8 cellular contexts compared by ENCODE assay signal in the genomic region with DNA sequence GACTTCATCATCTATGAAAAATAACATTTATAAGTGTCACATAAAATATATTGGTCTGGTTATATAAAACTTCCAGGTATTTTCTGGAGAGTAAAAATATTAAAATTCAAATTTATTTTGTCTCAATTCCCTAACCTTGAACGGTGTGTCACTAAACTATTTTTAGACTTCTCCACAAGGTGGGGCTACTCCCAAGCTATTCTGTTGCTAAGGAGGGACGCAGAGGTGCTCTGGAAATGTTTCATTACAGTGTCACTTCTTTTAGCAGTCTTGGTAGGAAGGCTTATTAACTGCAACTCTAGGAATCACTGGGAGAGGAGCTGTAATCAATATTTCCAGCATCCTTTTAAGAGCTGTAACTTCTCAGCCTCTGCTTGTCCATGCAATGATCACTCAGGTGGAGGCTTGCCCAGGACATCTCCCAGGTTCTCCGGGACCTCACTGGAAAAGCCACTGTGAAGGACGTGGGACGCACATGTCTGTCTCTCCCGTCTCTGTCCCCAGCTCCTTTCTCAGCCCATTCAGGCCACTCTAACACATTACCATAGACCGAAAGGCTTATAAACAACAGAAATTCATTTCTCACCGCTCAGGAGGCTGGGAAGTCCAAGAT. TPM values are rescaled to one million over a fixed set of nuclear protein-coding genes. Genes with fewer than 3 reads are reported as not detected.
DNase-seq lines count a peak whose midpoint lies in the region; ATAC-seq, FAIRE-seq and TF ChIP-seq lines count a peak whose summit lies in the region.

No MANE protein-coding gene starts in this region.

- H3K27ac Mint-ChIP-seq in activated CD4-positive, alpha-beta T cell treated with anti-CD3 and anti-CD28 coated beads, Interleukin-2, amount 10 ng/mL, durations not matched to agents 24 days and 14 days, result no peak overlapping the region

- TF ChIP-seq CTCF in A549 (IDR thresholded peaks at IDR 0.05), result peak; percentile 81
- TF ChIP-seq CTCF in HEK293 (tag by site-specific recombination; IDR thresholded peaks at IDR 0.05), result peak; percentile 32; the same call in 1 of the 2 replicates
- TF ChIP-seq CTCF in epithelial cell of proximal tubule (conservative IDR thresholded peaks at IDR 0.05; ENCODE audit: low read depth, low read length), result peak; percentile 73
- peak; percentile 19 for TF ChIP-seq CTCF in psoas muscle (IDR thresholded peaks at IDR 0.05)

- 59% methylated on average over 8 of the region's 8 CpGs for WGBS in A549 (ENCODE audit: missing lambda C conversion rate)
- WGBS in psoas muscle, 3 donors, result 55 to 59% (median 56%) methylated on average over 8 of the region's 8 CpGs
- 53 to 60% methylated on average over 8 of the region's 8 CpGs for WGBS in aorta, 2 donors

- POLR2A ChIA-PET in A549 (lab: Yijun Ruan, JAX) (no interaction called here), HEK293 (lab: Yijun Ruan, JAX) (interaction anchor here (1.1 kb wide), 1 partner anchor 9 kb away, joined by 4 read pairs; no protein-coding TSS in a partner anchor)

- no peak overlapping the region for H3K4me3 Mint-ChIP-seq in activated CD4-positive, alpha-beta T cell treated with anti-CD3 and anti-CD28 coated beads, Interleukin-2, amount 10 ng/mL, durations not matched to agents 24 days and 14 days

- no peaks in the 10 kb centered on the region for H3K4me1 Mint-ChIP-seq in activated CD4-positive, alpha-beta T cell treated with anti-CD3 and anti-CD28 coated beads, Interleukin-2, amount 10 ng/mL, durations not matched to agents 24 days and 14 days

- peak; percentile 49 to 79 for DNase-seq in A549 (ENCODE audit: low read depth in 1 of 2, low spot score in 1 of 2)
- peak; percentile 77 for DNase-seq in NCI-H82 (lab: John Stamatoyannopoulos, UW)
- no peak for DNase-seq in epithelial cell of proximal tubule (ENCODE audit: low read depth)
- no peak for DNase-seq in psoas muscle
- no peak for DNase-seq in activated CD4-positive, alpha-beta T cell treated with anti-CD3 and anti-CD28 coated beads, Interleukin-2, amount 10 ng/mL, durations not matched to agents 24 days and 14 days
- DNase-seq in aorta, result no peak
- DNase-seq in NK-92 (lab: John Stamatoyannopoulos, UW; ENCODE audit: unreplicated experiment), result no peak

- FAIRE-seq in A549 (lab: Jason Lieb, UNC), result peak; percentile 82

- H3K9me3 ChIP-seq in A549, result no peaks in the 10 kb centered on the region
- H3K9me3 ChIP-seq in HEK293 (ENCODE audit: control insufficient read depth, insufficient read depth, low read depth, low read length), result no peaks in the 10 kb centered on the region
- H3K9me3 ChIP-seq in psoas muscle, result no peaks in the 10 kb centered on the region
- peaks cover 2% of the 10 kb centered on the region for H3K9me3 ChIP-seq in aorta (ENCODE audit: control insufficient read depth, low read length)

- H3K4me2 ChIP-seq in A549, result no peak overlapping the region

- H3K27me3 Mint-ChIP-seq in activated CD4-positive, alpha-beta T cell treated with anti-CD3 and anti-CD28 coated beads, Interleukin-2, amount 10 ng/mL, durations not matched to agents 24 days and 14 days, result no peaks in the 10 kb centered on the region

- H3K4me1 ChIP-seq in A549 (0 out of 3 replicates have a peak, but pooled peaks cover 3% of the 10 kb centered on the region), HEK293 (ENCODE audit: control insufficient read depth, insufficient read depth, low read length) (no peaks in the 10 kb centered on the region), psoas muscle (peaks cover 5% of the 10 kb centered on the region), aorta (ENCODE audit: control insufficient read depth in 1 of 2, insufficient read depth in 2 of 2, low read length in 2 of 2) (no peaks in the 10 kb centered on the region)

- H3K27me3 ChIP-seq in psoas muscle (ENCODE audit: insufficient read depth in 3 of 3, low read length in 2 of 3), result no peaks in the 10 kb centered on the region
- H3K27me3 ChIP-seq in aorta (ENCODE audit: control insufficient read depth in 1 of 2, insufficient read depth in 2 of 2, low read length in 1 of 2), result no peaks in the 10 kb centered on the region

- intact Hi-C loops in psoas muscle (cut with DNase I), result no loop called here
- intact Hi-C loops in activated CD4-positive, alpha-beta T cell treated with anti-CD3 and anti-CD28 coated beads, Interleukin-2, amount 10 ng/mL, durations not matched to agents 24 days and 14 days (cut with micrococcal nuclease), result no loop called here
- intact Hi-C loops in aorta (cut with DNase I), result no loop called here

- peak; percentile 84 to 94 for TF ChIP-seq RAD21 in A549 (conservative IDR thresholded peaks at IDR 0.05 in 1 of 2, IDR thresholded peaks at IDR 0.05 in 1 of 2)

- H3K9me3 Mint-ChIP-seq in activated CD4-positive, alpha-beta T cell treated with anti-CD3 and anti-CD28 coated beads, Interleukin-2, amount 10 ng/mL, durations not matched to agents 24 days and 14 days, result no peaks in the 10 kb centered on the region

- H3K4me3 ChIP-seq in A549, result no peak overlapping the region
- H3K4me3 ChIP-seq in HEK293 (ENCODE audit: low read depth, low read length), result no peak overlapping the region
- no peak overlapping the region for H3K4me3 ChIP-seq in epithelial cell of proximal tubule (ENCODE audit: low read depth, low read length)
- no peak overlapping the region for H3K4me3 ChIP-seq in psoas muscle
- H3K4me3 ChIP-seq in aorta (ENCODE audit: low read length in 2 of 2), result no peak overlapping the region

- H3K36me3 ChIP-seq in HEK293 (ENCODE audit: control insufficient read depth in 2 of 2, insufficient read depth in 1 of 2, low read length in 2 of 2) (no peaks in the 10 kb centered on the region), psoas muscle (ENCODE audit: insufficient read depth in 1 of 2, low read depth in 1 of 2) (no peaks in the 10 kb centered on the region), aorta (ENCODE audit: control insufficient read depth in 1 of 2, insufficient read depth in 2 of 2, low read length in 1 of 2) (no peaks in the 10 kb centered on the region)

- no peak for TF ChIP-seq EP300 in A549 (IDR thresholded peaks at IDR 0.05)

- no peak overlapping the region; a peak in 1 of 6 replicates for H3K27ac ChIP-seq in A549
- H3K27ac ChIP-seq in HEK293 (ENCODE audit: extremely low read depth, low read depth, low read length), result no peak overlapping the region
- no peak overlapping the region for H3K27ac ChIP-seq in psoas muscle
- no peak overlapping the region for H3K27ac ChIP-seq in aorta (ENCODE audit: low read depth in 1 of 2, low read length in 2 of 2)

- CTCF ChIA-PET in A549 (lab: Yijun Ruan, JAX), result interaction anchor here (0.6 to 2.6 kb wide), 31 partner anchors 10 to 677 kb away, joined by 3 to 37 read pairs (median 3); no protein-coding TSS in a partner anchor
- CTCF ChIA-PET in HEK293 (lab: Yijun Ruan, JAX), result interaction anchor here (0.5 to 4.7 kb wide), 38 partner anchors 8 to 679 kb away, joined by 3 to 42 read pairs (median 4); partner anchors contain the start of gene OTULINL

- peak; percentile 87 to 96 for ATAC-seq in A549
- ATAC-seq in psoas muscle, result peak; percentile 68 to 77 (median 74)
- no peak for ATAC-seq in aorta (ENCODE audit: low FRiP score)

- no peak for TF ChIP-seq POLR2A in A549 (IDR thresholded peaks at IDR 0.05; ENCODE audit: low read length)

- no peaks in the 10 kb centered on the region for H3K36me3 Mint-ChIP-seq in activated CD4-positive, alpha-beta T cell treated with anti-CD3 and anti-CD28 coated beads, Interleukin-2, amount 10 ng/mL, durations not matched to agents 24 days and 14 days (ENCODE audit: low read depth)

TF ChIP-seq in A549, 52 proteins besides CTCF, POLR2A, EP300 and RAD21 (continues in another document):
- no peak for TF ChIP-seq RCOR1 (IDR thresholded peaks at IDR 0.05; ENCODE audit: low read depth, low read length)

TF ChIP-seq in HEK293, 187 proteins besides CTCF, POLR2A, EP300 and RAD21 (continues in another document):
- TF ChIP-seq ZNF843 (tag by site-specific recombination; IDR thresholded peaks at IDR 0.05) (no peak), ZNF621 (tag by site-specific recombination; IDR thresholded peaks at IDR 0.05) (no peak), ZNF239 (tag by site-specific recombination; IDR thresholded peaks at IDR 0.05) (no peak), ZNF654 (tag by site-specific recombination; IDR thresholded peaks at IDR 0.05; ENCODE audit: low read depth) (peak; percentile 89), INSM2 (tag by site-specific recombination; IDR thresholded peaks at IDR 0.05) (no peak)
- TF ChIP-seq, protein P1, sequence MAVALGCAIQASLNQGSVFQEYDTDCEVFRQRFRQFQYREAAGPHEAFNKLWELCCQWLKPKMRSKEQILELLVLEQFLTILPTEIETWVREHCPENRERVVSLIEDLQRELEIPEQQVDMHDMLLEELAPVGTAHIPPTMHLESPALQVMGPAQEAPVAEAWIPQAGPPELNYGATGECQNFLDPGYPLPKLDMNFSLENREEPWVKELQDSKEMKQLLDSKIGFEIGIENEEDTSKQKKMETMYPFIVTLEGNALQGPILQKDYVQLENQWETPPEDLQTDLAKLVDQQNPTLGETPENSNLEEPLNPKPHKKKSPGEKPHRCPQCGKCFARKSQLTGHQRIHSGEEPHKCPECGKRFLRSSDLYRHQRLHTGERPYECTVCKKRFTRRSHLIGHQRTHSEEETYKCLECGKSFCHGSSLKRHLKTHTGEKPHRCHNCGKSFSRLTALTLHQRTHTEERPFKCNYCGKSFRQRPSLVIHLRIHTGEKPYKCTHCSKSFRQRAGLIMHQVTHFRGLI (tag by site-specific recombination; IDR thresholded peaks at IDR 0.05), result no peak

RNA-seq across cellular contexts. Expression of gene DNAH5, which starts 32.5 kb away (rescaled TPM):
- polyA plus RNA-seq in A549 (2011; rRNA removed) (1.0 TPM in 2 replicates), A549 (2017; fragmentation: RNase III; extraction: RNeasy Plus Mini Kit Qiagen cat#74134 plus additional on column Dnase treatment) (0.15 to 0.24 TPM (median 0.21 TPM) in 3 replicates), psoas muscle (under 1 TPM; under 0.01 to 0.07 (median 0.05) TPM), aorta (under 1 TPM in 1 of 2 donors, not detected in 1; 0.03 TPM)
- polyA plus RNA-seq in A549 (2012; cell fraction: cytosol; rRNA removed), result 0.22 and 0.29 TPM in 2 replicates
- 0.38 and 0.59 TPM in 2 replicates for polyA plus RNA-seq in A549 (2012; cell fraction: nucleus; rRNA removed)
- 1.8 and 2.3 TPM in 2 replicates for polyA minus RNA-seq in A549 (2011; rRNA and poly(A)+ RNA removed)
- total RNA-seq in epithelial cell of proximal tubule (1.2 and 1.7 TPM in 2 replicates), psoas muscle (under 1 TPM; 0.05 to 0.36 (median 0.13) TPM), aorta (under 1 TPM; 0.36 to 0.57 TPM)
- total RNA-seq in activated CD4-positive, alpha-beta T cell treated with anti-CD3 and anti-CD28 coated beads, Interleukin-2, amount 10 ng/mL, durations not matched to agents 24 days and 14 days, result not detected in 2 replicates

Comparison
In these comparisons a context has a peak if more than half of its experiments do, and no peak if none do; other contexts are left out.
1. DNase-seq: peak in A549 (2 of 2) and NCI-H82 (single experiment); none in epithelial cell of proximal tubule (single experiment), psoas muscle (0 of 2), activated CD4-positive, alpha-beta T cell treated with anti-CD3 and anti-CD28 coated beads, Interleukin-2, amount 10 ng/mL, durations not matched to agents 24 days and 14 days (single experiment), aorta (0 of 2) and NK-92 (single experiment).
2. CTCF ChIP-seq: peak in every context shown above with its lines; median percentile 81 in A549; 73 in epithelial cell of proximal tubule; 32 in HEK293; 19 in psoas muscle.
3. Of the 5 proteins assayed by ChIP-seq in both HEK293 and A549: peak only in HEK293: none; only in A549: none; in both: CTCF; in neither: 4.